In the genomic region with DNA sequence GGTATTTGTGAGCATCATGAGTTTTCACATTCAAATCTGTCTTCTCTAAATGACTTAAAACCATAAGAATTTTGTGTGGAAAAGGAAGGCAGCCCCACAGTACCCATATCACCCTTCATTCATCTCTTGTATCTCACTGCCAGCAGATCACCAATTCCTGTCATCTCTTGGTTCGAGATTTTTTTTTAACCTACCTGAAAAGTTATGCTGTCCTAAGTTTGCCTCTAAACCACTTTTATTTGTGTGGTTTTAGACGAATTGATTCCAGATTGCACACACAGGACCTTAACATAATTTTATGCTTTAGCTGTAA, we compare ENCODE assay signal across 36 cellular contexts. TPM values are rescaled to one million over a fixed set of nuclear protein-coding genes. Genes with fewer than 3 reads are reported as not detected.
"Had no signal": no experiment of that assay in that cellular context is flagged by ENCODE, and none has a peak within 500 bp of the region (broad histone marks: within the 10 kb centered on the region; RNA-seq: fewer than 3 reads in every experiment).

No MANE protein-coding gene starts in this region.

- H3K36me3 ChIP-seq: brain microvascular endothelial cell had no signal

- H3K27me3 Mint-ChIP-seq: activated CD4-positive, alpha-beta T cell treated with anti-CD3 and anti-CD28 coated beads for 36 hours; activated CD4-positive, alpha-beta T cell treated with anti-CD3 and anti-CD28 coated beads, Interleukin-2, amount 10 ng/mL, durations not matched to agents 7 days and 5 days; activated CD8-positive, alpha-beta T cell treated with anti-CD3 and anti-CD28 coated beads for 36 hours; activated naive CD4-positive, alpha-beta T cell treated with anti-CD3 and anti-CD28 coated beads, Interleukin-2, amount 50 U/mL, for 24 hours; activated naive CD8-positive, alpha-beta T cell treated with anti-CD3 and anti-CD28 coated beads for 36 hours; activated naive CD8-positive, alpha-beta T cell treated with anti-CD3 and anti-CD28 coated beads, Interleukin-2, amount 50 U/mL, for 24 hours; central memory CD8-positive, alpha-beta T cell; dendritic cell treated with granulocyte-macrophage colony-stimulating factor and Interleukin-4, amounts not matched to agents 40 ng/mL and 50 ng/mL, for 4 days; T-helper 17 cell had no signal

- ATAC-seq: activated CD4-positive, alpha-beta T cell treated with anti-CD3 and anti-CD28 coated beads for 36 hours; activated CD8-positive, alpha-beta T cell treated with anti-CD3 and anti-CD28 coated beads for 36 hours; activated naive CD8-positive, alpha-beta T cell treated with anti-CD3 and anti-CD28 coated beads, Interleukin-2, amount 50 U/mL, for 24 hours; foreskin keratinocyte; gastrocnemius medialis; heart left ventricle; T-helper 17 cell had no signal

- H3K27me3 ChIP-seq: adrenal gland, ascending aorta, brain microvascular endothelial cell, dorsolateral prefrontal cortex, esophagus muscularis mucosa, foreskin keratinocyte, gastrocnemius medialis, heart left ventricle had no signal

- FAIRE-seq: bronchial epithelial cell had no signal

- H3K4me1 ChIP-seq: adrenal gland, ascending aorta, esophagus muscularis mucosa, foreskin keratinocyte, gastrocnemius medialis, heart left ventricle had no signal

- H3K4me1 Mint-ChIP-seq: activated CD4-positive, alpha-beta T cell treated with anti-CD3 and anti-CD28 coated beads for 36 hours; activated CD4-positive, alpha-beta T cell treated with anti-CD3 and anti-CD28 coated beads, Interleukin-2, amount 10 ng/mL, durations not matched to agents 7 days and 5 days; activated naive CD4-positive, alpha-beta T cell treated with anti-CD3 and anti-CD28 coated beads, Interleukin-2, amount 50 U/mL, for 24 hours; activated naive CD8-positive, alpha-beta T cell treated with anti-CD3 and anti-CD28 coated beads for 36 hours; activated naive CD8-positive, alpha-beta T cell treated with anti-CD3 and anti-CD28 coated beads, Interleukin-2, amount 50 U/mL, for 24 hours; central memory CD8-positive, alpha-beta T cell; T-helper 17 cell had no signal

- H3K9me3 ChIP-seq: adrenal gland, ascending aorta, esophagus muscularis mucosa, gastrocnemius medialis, heart left ventricle had no signal

- H3K4me3 Mint-ChIP-seq: activated CD4-positive, alpha-beta T cell treated with anti-CD3 and anti-CD28 coated beads for 36 hours; activated CD4-positive, alpha-beta T cell treated with anti-CD3 and anti-CD28 coated beads, Interleukin-2, amount 10 ng/mL, durations not matched to agents 7 days and 5 days; activated CD8-positive, alpha-beta T cell treated with anti-CD3 and anti-CD28 coated beads for 36 hours; activated naive CD4-positive, alpha-beta T cell treated with anti-CD3 and anti-CD28 coated beads for 36 hours; activated naive CD4-positive, alpha-beta T cell treated with anti-CD3 and anti-CD28 coated beads, Interleukin-2, amount 50 U/mL, for 24 hours; activated naive CD8-positive, alpha-beta T cell treated with anti-CD3 and anti-CD28 coated beads for 36 hours; activated naive CD8-positive, alpha-beta T cell treated with anti-CD3 and anti-CD28 coated beads, Interleukin-2, amount 50 U/mL, for 24 hours; activated T-helper 1 cell treated with anti-CD3 and anti-CD28 coated beads, Interleukin-12 subunit alpha, Interleukin-12 subunit beta, Interleukin-2, Interleukin-4 antibody, amounts not matched to agents 30 ng/mL and 10 ng/mL and 1 ng/mL, durations not matched to agents 14 hours and 24 hours and 36 hours; central memory CD8-positive, alpha-beta T cell; dendritic cell treated with granulocyte-macrophage colony-stimulating factor and Interleukin-4, amounts not matched to agents 40 ng/mL and 50 ng/mL, for 4 days; T-helper 17 cell; T-helper 2 cell treated with Interferon-gamma antibody and Interleukin-4, amounts not matched to agents 5 μg/mL and 100 μg/mL, for 36 hours had no signal

- H3K27ac Mint-ChIP-seq: activated CD4-positive, alpha-beta T cell treated with anti-CD3 and anti-CD28 coated beads for 36 hours; activated CD4-positive, alpha-beta T cell treated with anti-CD3 and anti-CD28 coated beads, Interleukin-2, amount 10 ng/mL, durations not matched to agents 7 days and 5 days; activated CD8-positive, alpha-beta T cell treated with anti-CD3 and anti-CD28 coated beads for 36 hours; activated naive CD4-positive, alpha-beta T cell treated with anti-CD3 and anti-CD28 coated beads for 36 hours; activated naive CD4-positive, alpha-beta T cell treated with anti-CD3 and anti-CD28 coated beads, Interleukin-2, amount 50 U/mL, for 24 hours; activated naive CD8-positive, alpha-beta T cell treated with anti-CD3 and anti-CD28 coated beads for 36 hours; activated naive CD8-positive, alpha-beta T cell treated with anti-CD3 and anti-CD28 coated beads, Interleukin-2, amount 50 U/mL, for 24 hours; activated T-helper 1 cell treated with anti-CD3 and anti-CD28 coated beads, Interleukin-12 subunit alpha, Interleukin-12 subunit beta, Interleukin-2, Interleukin-4 antibody, amounts not matched to agents 30 ng/mL and 10 ng/mL and 1 ng/mL, durations not matched to agents 14 hours and 24 hours and 36 hours; activated T-helper 2 cell treated with anti-CD3 and anti-CD28 coated beads, Interferon-gamma antibody, Interleukin-2, Interleukin-4, amounts not matched to agents 10 μg/mL and 5 μg/mL and 100 μg/mL, durations not matched to agents 14 hours and 24 hours and 36 hours; dendritic cell treated with granulocyte-macrophage colony-stimulating factor and Interleukin-4, amounts not matched to agents 40 ng/mL and 50 ng/mL, for 4 days; T-helper 17 cell had no signal

- H3K36me3 Mint-ChIP-seq: activated naive CD8-positive, alpha-beta T cell treated with anti-CD3 and anti-CD28 coated beads for 36 hours had no signal

- H3K4me3 ChIP-seq: adrenal gland, ascending aorta, coronary artery, dorsolateral prefrontal cortex, esophagus muscularis mucosa, gastrocnemius medialis, heart left ventricle had no signal

- DNase-seq: activated CD4-positive, alpha-beta T cell treated with anti-CD3 and anti-CD28 coated beads for 36 hours; activated CD4-positive, alpha-beta T cell treated with anti-CD3 and anti-CD28 coated beads, Interleukin-2, amount 10 ng/mL, durations not matched to agents 7 days and 5 days; activated CD4-positive, alpha-beta T cell treated with anti-CD3 and anti-CD28 coated beads, Interleukin-2, amount 50 U/mL, for 48 hours; activated CD4-positive, CD25-positive, alpha-beta regulatory T cell; activated CD4-positive, CD25-positive, alpha-beta regulatory T cell treated with anti-CD3 and anti-CD28 coated beads, Interleukin-2, amount 50 U/mL, for 72 hours; activated CD8-positive, alpha-beta memory T cell treated with anti-CD3 and anti-CD28 coated beads for 24 hours; activated CD8-positive, alpha-beta T cell treated with anti-CD3 and anti-CD28 coated beads for 36 hours; activated effector memory CD4-positive, alpha-beta T cell treated with anti-CD3 and anti-CD28 coated beads, Interleukin-2, amount 50 U/mL, for 16 hours; activated naive CD4-positive, alpha-beta T cell treated with anti-CD3 and anti-CD28 coated beads for 36 hours; activated naive CD8-positive, alpha-beta T cell treated with anti-CD3 and anti-CD28 coated beads for 36 hours; activated naive CD8-positive, alpha-beta T cell treated with anti-CD3 and anti-CD28 coated beads, Interleukin-2, amount 50 U/mL, for 24 hours; activated T-cell treated with anti-CD3 and anti-CD28 coated beads, Interleukin-2, amount 50 U/mL, for 48 hours; adrenal gland; brain microvascular endothelial cell; dorsolateral prefrontal cortex; effector memory CD4-positive, alpha-beta T cell; erythroblast; foreskin keratinocyte; gastrocnemius medialis; glutamatergic neuron; heart left ventricle; T-helper 1 cell; T-helper 17 cell; T1000 had no signal

- H3K9me3 Mint-ChIP-seq: activated CD4-positive, alpha-beta T cell treated with anti-CD3 and anti-CD28 coated beads, Interleukin-2, amount 10 ng/mL, durations not matched to agents 7 days and 5 days; activated CD8-positive, alpha-beta T cell treated with anti-CD3 and anti-CD28 coated beads for 36 hours; activated naive CD4-positive, alpha-beta T cell treated with anti-CD3 and anti-CD28 coated beads for 36 hours; activated naive CD4-positive, alpha-beta T cell treated with anti-CD3 and anti-CD28 coated beads, Interleukin-2, amount 50 U/mL, for 24 hours; activated naive CD8-positive, alpha-beta T cell treated with anti-CD3 and anti-CD28 coated beads for 36 hours; activated naive CD8-positive, alpha-beta T cell treated with anti-CD3 and anti-CD28 coated beads, Interleukin-2, amount 50 U/mL, for 24 hours; activated T-helper 1 cell treated with anti-CD3 and anti-CD28 coated beads, Interleukin-12 subunit alpha, Interleukin-12 subunit beta, Interleukin-2, Interleukin-4 antibody, amounts not matched to agents 30 ng/mL and 10 ng/mL and 1 ng/mL, durations not matched to agents 14 hours and 24 hours and 36 hours; activated T-helper 2 cell treated with anti-CD3 and anti-CD28 coated beads, Interferon-gamma antibody, Interleukin-2, Interleukin-4, amounts not matched to agents 10 μg/mL and 5 μg/mL and 100 μg/mL, durations not matched to agents 14 hours and 24 hours and 36 hours; central memory CD8-positive, alpha-beta T cell; dendritic cell treated with granulocyte-macrophage colony-stimulating factor and Interleukin-4, amounts not matched to agents 40 ng/mL and 50 ng/mL, for 4 days; T-helper 2 cell treated with Interferon-gamma antibody and Interleukin-4, amounts not matched to agents 5 μg/mL and 100 μg/mL, for 36 hours had no signal

- H3K27ac ChIP-seq: adrenal gland, ascending aorta, brain microvascular endothelial cell, coronary artery, dorsolateral prefrontal cortex, esophagus muscularis mucosa, foreskin keratinocyte, gastrocnemius medialis, heart left ventricle had no signal

RNA-seq across cellular contexts. Expression of a gene that starts 32.0 kb away (rescaled TPM):
- total RNA-seq: activated CD4-positive, alpha-beta T cell treated with anti-CD3 and anti-CD28 coated beads for 36 hours; activated CD4-positive, alpha-beta T cell treated with anti-CD3 and anti-CD28 coated beads, Interleukin-2, amount 10 ng/mL, durations not matched to agents 7 days and 5 days; activated CD8-positive, alpha-beta T cell treated with anti-CD3 and anti-CD28 coated beads for 36 hours; activated naive CD4-positive, alpha-beta T cell treated with anti-CD3 and anti-CD28 coated beads for 36 hours; activated naive CD8-positive, alpha-beta T cell treated with anti-CD3 and anti-CD28 coated beads for 36 hours; activated T-helper 1 cell treated with anti-CD3 and anti-CD28 coated beads, Interleukin-12 subunit alpha, Interleukin-12 subunit beta, Interleukin-2, Interleukin-4 antibody, amounts not matched to agents 30 ng/mL and 10 ng/mL and 1 ng/mL, durations not matched to agents 14 hours and 24 hours and 36 hours; bronchial epithelial cell; cardiac septum; cerebellum; esophagus muscularis mucosa; foreskin keratinocyte; gastrocnemius medialis; heart left ventricle; T-helper 17 cell had no signal
- polyA plus RNA-seq: foreskin keratinocyte, heart left ventricle had no signal

RNA-seq across cellular contexts. Expression of a gene that starts 32.1 kb away (rescaled TPM):
- total RNA-seq: activated CD4-positive, alpha-beta T cell treated with anti-CD3 and anti-CD28 coated beads for 36 hours; activated CD4-positive, alpha-beta T cell treated with anti-CD3 and anti-CD28 coated beads, Interleukin-2, amount 10 ng/mL, durations not matched to agents 7 days and 5 days; activated CD8-positive, alpha-beta T cell treated with anti-CD3 and anti-CD28 coated beads for 36 hours; activated naive CD4-positive, alpha-beta T cell treated with anti-CD3 and anti-CD28 coated beads for 36 hours; activated naive CD8-positive, alpha-beta T cell treated with anti-CD3 and anti-CD28 coated beads for 36 hours; ascending aorta; bronchial epithelial cell; cardiac septum; esophagus muscularis mucosa; foreskin keratinocyte; T-helper 17 cell had no signal
- polyA plus RNA-seq: foreskin keratinocyte, heart left ventricle had no signal
